ENCODE assay signal across 20 cellular contexts in genomic region chr7:151792671-151793070, GRCh38.
A peak's percentile ranks its signal among the peaks of the same experiment; 100 is the strongest.
DNase-seq lines count a peak whose midpoint lies in the region; ATAC-seq and TF ChIP-seq lines count a peak whose summit lies in the region.
"Had no signal": no experiment of that assay in that cellular context is flagged by ENCODE, and none has a peak within 500 bp of the region (broad histone marks: within the 10 kb centered on the region; RNA-seq: fewer than 3 reads in every experiment).

No MANE protein-coding gene starts in this region.

- TF ChIP-seq CTCF in endodermal cell (conservative IDR thresholded peaks at IDR 0.05) (no peak), neural progenitor cell (IDR thresholded peaks at IDR 0.05) (no peak), body of pancreas (IDR thresholded peaks at IDR 0.05) (no peak)

- no peaks in the 10 kb centered on the region for H3K27me3 ChIP-seq in endodermal cell (ENCODE audit: control insufficient read depth, insufficient read depth, low read length, poor library complexity, severe bottlenecking)
- H3K27me3 ChIP-seq in neural progenitor cell: no peaks in the 10 kb centered on the region
- no peaks in the 10 kb centered on the region for H3K27me3 ChIP-seq in body of pancreas

- H3K4me1 Mint-ChIP-seq in T-helper 17 cell: peaks cover 40% of the 10 kb centered on the region
- H3K4me1 Mint-ChIP-seq in endodermal cell: peaks cover 10% of the 10 kb centered on the region
- H3K4me1 Mint-ChIP-seq in neural progenitor cell: peaks cover 39% of the 10 kb centered on the region
- peaks cover 29 to 33% of the 10 kb centered on the region in 2 donors for H3K4me1 Mint-ChIP-seq in stimulated activated naive B cell treated with anti-CD40 and anti-IgM and Interleukin-4, amounts not matched to agents 10 μg/mL and 1 μg/mL and 100 μg/mL, for 72 hours
- peaks cover 39% of the 10 kb centered on the region for H3K4me1 Mint-ChIP-seq in activated T-cell treated with anti-CD3 and anti-CD28 coated beads, Interleukin-2, amount 50 U/mL, for 72 hours (ENCODE audit: low read depth)

- peaks cover 9% of the 10 kb centered on the region for H3K4me1 ChIP-seq in endodermal cell (ENCODE audit: control insufficient read depth, insufficient read depth, low read length)
- H3K4me1 ChIP-seq in neural progenitor cell: peaks cover 16% of the 10 kb centered on the region
- H3K4me1 ChIP-seq in body of pancreas: peaks cover 19% of the 10 kb centered on the region

- H3K27me3 Mint-ChIP-seq in T-helper 17 cell: no peaks in the 10 kb centered on the region
- H3K27me3 Mint-ChIP-seq in endodermal cell (ENCODE audit: insufficient read depth): no peaks in the 10 kb centered on the region
- H3K27me3 Mint-ChIP-seq in neural progenitor cell (ENCODE audit: insufficient read depth, low read depth): peaks cover 6% of the 10 kb centered on the region
- H3K27me3 Mint-ChIP-seq in stimulated activated naive B cell treated with anti-CD40 and anti-IgM and Interleukin-4, amounts not matched to agents 10 μg/mL and 1 μg/mL and 100 μg/mL, for 72 hours: no peaks in the 10 kb centered on the region
- no peaks in the 10 kb centered on the region for H3K27me3 Mint-ChIP-seq in activated T-cell treated with anti-CD3 and anti-CD28 coated beads, Interleukin-2, amount 50 U/mL, for 72 hours (ENCODE audit: low read depth)
- H3K27me3 Mint-ChIP-seq: CD4-positive, alpha-beta T cell had no signal

- H3K36me3 Mint-ChIP-seq in T-helper 17 cell (ENCODE audit: low read depth): peaks cover 2% of the 10 kb centered on the region
- H3K36me3 Mint-ChIP-seq in endodermal cell (ENCODE audit: low read depth): no peaks in the 10 kb centered on the region
- H3K36me3 Mint-ChIP-seq in neural progenitor cell: no peaks in the 10 kb centered on the region
- peaks cover 0 to 2% of the 10 kb centered on the region in 2 donors for H3K36me3 Mint-ChIP-seq in stimulated activated naive B cell treated with anti-CD40 and anti-IgM and Interleukin-4, amounts not matched to agents 10 μg/mL and 1 μg/mL and 100 μg/mL, for 72 hours
- no peaks in the 10 kb centered on the region for H3K36me3 Mint-ChIP-seq in activated T-cell treated with anti-CD3 and anti-CD28 coated beads, Interleukin-2, amount 50 U/mL, for 72 hours (ENCODE audit: insufficient read depth in 2 of 2)

- WGBS in endodermal cell (ENCODE audit: insufficient coverage in 1 of 2, insufficient read length in 1 of 2), 2 experiments: 76 to 83% methylated on average over 11 to 16 of the region's 16 CpGs
- 78% methylated on average over 12 to 16 of the region's 16 CpGs for WGBS in body of pancreas, 2 donors

- H3K79me2 ChIP-seq in neural progenitor cell (ENCODE audit: low read depth): no peaks in the 10 kb centered on the region

- H3K27ac Mint-ChIP-seq in T-helper 17 cell (peak overlapping the region; percentile 65), endodermal cell (no peak overlapping the region), neural progenitor cell (peak overlapping the region; percentile 96)
- peak overlapping the region; percentile 37 for H3K27ac Mint-ChIP-seq in stimulated activated naive B cell treated with anti-CD40 and anti-IgM and Interleukin-4, amounts not matched to agents 10 μg/mL and 1 μg/mL and 100 μg/mL, for 72 hours
- no peak overlapping the region for H3K27ac Mint-ChIP-seq in activated T-cell treated with anti-CD3 and anti-CD28 coated beads, Interleukin-2, amount 50 U/mL, for 72 hours
- H3K27ac Mint-ChIP-seq: CD4-positive, alpha-beta T cell had no signal

- H3K4me3 Mint-ChIP-seq in T-helper 17 cell (no peak overlapping the region), endodermal cell (no peak overlapping the region), neural progenitor cell (no peak overlapping the region)
- no peak overlapping the region for H3K4me3 Mint-ChIP-seq in stimulated activated naive B cell treated with anti-CD40 and anti-IgM and Interleukin-4, amounts not matched to agents 10 μg/mL and 1 μg/mL and 100 μg/mL, for 72 hours
- no peak overlapping the region for H3K4me3 Mint-ChIP-seq in activated T-cell treated with anti-CD3 and anti-CD28 coated beads, Interleukin-2, amount 50 U/mL, for 72 hours
- H3K4me3 Mint-ChIP-seq: CD4-positive, alpha-beta T cell had no signal

- H3K27ac ChIP-seq in endodermal cell (ENCODE audit: low read depth, low read length) (peak overlapping the region; percentile 61), neural progenitor cell (no peak overlapping the region), body of pancreas (no peak overlapping the region)

- H3K4me3 ChIP-seq in endodermal cell (ENCODE audit: low read length) (no peak overlapping the region), neural progenitor cell (no peak overlapping the region), body of pancreas (no peak overlapping the region)

- H3K9me3 Mint-ChIP-seq in endodermal cell: peaks cover 12% of the 10 kb centered on the region
- H3K9me3 Mint-ChIP-seq in neural progenitor cell: no peaks in the 10 kb centered on the region
- H3K9me3 Mint-ChIP-seq in stimulated activated naive B cell treated with anti-CD40 and anti-IgM and Interleukin-4, amounts not matched to agents 10 μg/mL and 1 μg/mL and 100 μg/mL, for 72 hours: no peaks in the 10 kb centered on the region
- no peaks in the 10 kb centered on the region for H3K9me3 Mint-ChIP-seq in activated T-cell treated with anti-CD3 and anti-CD28 coated beads, Interleukin-2, amount 50 U/mL, for 72 hours
- H3K9me3 Mint-ChIP-seq: CD4-positive, alpha-beta T cell had no signal

- DNase-seq in T-helper 17 cell (no peak), endodermal cell (no peak), neural progenitor cell (ENCODE audit: low spot score) (no peak), body of pancreas (no peak), germinal center (ENCODE audit: low spot score) (no peak), NCI-H524 (lab: John Stamatoyannopoulos, UW) (no peak)
- no peak for DNase-seq in stimulated activated naive B cell treated with anti-CD40 and anti-IgM and Interleukin-4, amounts not matched to agents 10 μg/mL and 1 μg/mL and 100 μg/mL, for 72 hours
- DNase-seq in activated T-cell treated with anti-CD3 and anti-CD28 coated beads, Interleukin-2, amount 50 U/mL, for 72 hours: no peak
- DNase-seq: ACHN; Calu3; CD4-positive, alpha-beta T cell; DMS53; Karpas-422; MM.1S; NCI-H1105; NCI-H1694; NCI-H2227 treated with DMSO at 0.1 percent for 48 hours; NCI-H524 treated with DMSO at 0.1 percent for 48 hours; SHP77 treated with DMSO at 0.1 percent for 48 hours had no signal

- no peak overlapping the region for H2AFZ ChIP-seq in neural progenitor cell (replicated peaks)

- H3K9me3 ChIP-seq in T-helper 17 cell (ENCODE audit: control insufficient read depth, low read length, poor library complexity, severe bottlenecking) (no peaks in the 10 kb centered on the region), endodermal cell (ENCODE audit: control insufficient read depth, low read length) (no peaks in the 10 kb centered on the region), neural progenitor cell (ENCODE audit: low read depth) (no peaks in the 10 kb centered on the region), body of pancreas (no peaks in the 10 kb centered on the region)

- no peaks in the 10 kb centered on the region for H3K36me3 ChIP-seq in endodermal cell (ENCODE audit: control insufficient read depth, insufficient read depth, low read length)
- H3K36me3 ChIP-seq in neural progenitor cell: no peaks in the 10 kb centered on the region
- H3K36me3 ChIP-seq in body of pancreas (replicated peaks in 1 of 2; ENCODE audit: insufficient read depth in 1 of 2, low read depth in 2 of 2): no peaks in the 10 kb centered on the region

- TF ChIP-seq POLR2A in body of pancreas (IDR thresholded peaks at IDR 0.05): no peak

- no peaks in the 10 kb centered on the region for H4K20me1 ChIP-seq in neural progenitor cell (ENCODE audit: low read depth)

- H3F3A ChIP-seq in neural progenitor cell (ENCODE audit: low read depth): no peaks in the 10 kb centered on the region

- H3K9ac ChIP-seq in endodermal cell (ENCODE audit: extremely low read depth, low read length, poor library complexity, severe bottlenecking): no peak overlapping the region
- H3K9ac ChIP-seq in neural progenitor cell: no peak overlapping the region

- intact Hi-C loops in body of pancreas (cut with DNase I): no loop called here

- no peak overlapping the region for H3K4me2 ChIP-seq in neural progenitor cell

- ATAC-seq in T-helper 17 cell (no peak), body of pancreas (no peak)
- no peak for ATAC-seq in stimulated activated naive B cell treated with anti-CD40 and anti-IgM and Interleukin-4, amounts not matched to agents 10 μg/mL and 1 μg/mL and 100 μg/mL, for 72 hours (replicated peaks)
- ATAC-seq in activated T-cell treated with anti-CD3 and anti-CD28 coated beads, Interleukin-2, amount 50 U/mL, for 72 hours (replicated peaks in 1 of 2): no peak
- ATAC-seq: Panc1 had no signal

Comparison
In these comparisons a context has a peak if more than half of its experiments do, and no peak if none do; other contexts are left out.
1. H3K27ac Mint-ChIP-seq: peak in T-helper 17 cell (single experiment), neural progenitor cell (single experiment) and stimulated activated naive B cell treated with anti-CD40 and anti-IgM and Interleukin-4, amounts not matched to agents 10 μg/mL and 1 μg/mL and 100 μg/mL, for 72 hours (single experiment); none in endodermal cell (single experiment) and activated T-cell treated with anti-CD3 and anti-CD28 coated beads, Interleukin-2, amount 50 U/mL, for 72 hours (single experiment).